ENCODE assay signal across 10 cellular contexts in genomic region chr19:15283141-15283885, GRCh38. TPM values are rescaled to one million over a fixed set of nuclear protein-coding genes. Genes with fewer than 3 reads are reported as not detected.
A peak's percentile ranks its signal among the peaks of the same experiment; 100 is the strongest.
DNase-seq lines count a peak whose midpoint lies in the region; ATAC-seq, FAIRE-seq and TF ChIP-seq lines count a peak whose summit lies in the region.
"Had no signal": no experiment of that assay in that cellular context is flagged by ENCODE, and none has a peak within 500 bp of the region (broad histone marks: within the 10 kb centered on the region; RNA-seq: fewer than 3 reads in every experiment).

No MANE protein-coding gene starts in this region.

- 41 to 57% methylated on average over 10 of the region's 10 CpGs for WGBS in lung, 2 donors

- H3K36me3 ChIP-seq in cardiac muscle cell: no peaks in the 10 kb centered on the region
- no peaks in the 10 kb centered on the region for H3K36me3 ChIP-seq in lung (ENCODE audit: control insufficient read depth in 2 of 2, insufficient read depth in 2 of 2, low read length in 2 of 2)
- no peaks in the 10 kb centered on the region for H3K36me3 ChIP-seq in uterus
- H3K36me3 ChIP-seq in kidney (ENCODE audit: control insufficient read depth in 1 of 2, insufficient read depth in 2 of 2, low read length in 2 of 2): no peaks in the 10 kb centered on the region
- H3K36me3 ChIP-seq: right lobe of liver had no signal

- H3K4me1 ChIP-seq in cardiac muscle cell (ENCODE audit: low read depth) (peaks cover 67% of the 10 kb centered on the region), lung (ENCODE audit: control insufficient read depth in 2 of 2, insufficient read depth in 2 of 2, low read length in 2 of 2) (peaks cover 54 to 74% of the 10 kb centered on the region in 2 donors), uterus (peaks cover 29 to 30% of the 10 kb centered on the region in 2 donors), kidney (ENCODE audit: control insufficient read depth in 1 of 2, insufficient read depth in 1 of 2, low read depth in 1 of 2, low read length in 2 of 2) (peaks cover 64 to 68% of the 10 kb centered on the region in 2 donors)

- no peak for TF ChIP-seq CTCF in cardiac muscle cell (IDR thresholded peaks at IDR 0.05; ENCODE audit: low read depth, low read length)
- no peak for TF ChIP-seq CTCF in lung (IDR thresholded peaks at IDR 0.05; ENCODE audit: control extremely low read depth, extremely low read depth)
- TF ChIP-seq CTCF in uterus (IDR thresholded peaks at IDR 0.05): no peak
- TF ChIP-seq CTCF in kidney (IDR thresholded peaks at IDR 0.05; ENCODE audit: borderline replicate concordance, extremely low read depth, insufficient read depth): no peak

- intact Hi-C loops in cardiac septum (cut with DNase I): loop anchor here (5.0 kb wide), 1 partner anchor 49 kb away; the partner anchor contains the start of gene BRD4
- intact Hi-C loops in uterus (cut with DNase I; ENCODE audit: low total_unique reads): no loop called here
- intact Hi-C loops in kidney (cut with DNase I): no loop called here

- H3K9me3 ChIP-seq in cardiac muscle cell (ENCODE audit: low read depth) (no peaks in the 10 kb centered on the region), lung (ENCODE audit: control insufficient read depth in 2 of 2, insufficient read depth in 1 of 2, low read length in 1 of 2) (no peaks in the 10 kb centered on the region), uterus (no peaks in the 10 kb centered on the region), kidney (ENCODE audit: control insufficient read depth in 1 of 2, low read length in 2 of 2) (no peaks in the 10 kb centered on the region)
- H3K9me3 ChIP-seq: right lobe of liver had no signal

- FAIRE-seq in kidney (lab: Jason Lieb, UNC): no peak
- FAIRE-seq: G401.6 had no signal

- H3K27me3 ChIP-seq in cardiac muscle cell: no peaks in the 10 kb centered on the region
- H3K27me3 ChIP-seq in lung (ENCODE audit: control insufficient read depth, insufficient read depth): no peaks in the 10 kb centered on the region
- H3K27me3 ChIP-seq in uterus: no peaks in the 10 kb centered on the region
- H3K27me3 ChIP-seq: right lobe of liver had no signal

- H3K4me3 ChIP-seq in cardiac muscle cell (no peak overlapping the region), lung (no peak overlapping the region), uterus (no peak overlapping the region), kidney (ENCODE audit: low read length in 2 of 2) (no peak overlapping the region)
- H3K4me3 ChIP-seq: right lobe of liver had no signal

- H3K27ac ChIP-seq in cardiac muscle cell (peak overlapping the region; percentile 85), angular gyrus (ENCODE audit: low read depth, low read length) (peak overlapping the region; percentile 3), lung (ENCODE audit: low read depth in 1 of 2, low read length in 1 of 2) (peak overlapping the region; percentile 47 to 61), uterus (peak overlapping the region; percentile 18 to 31), kidney (ENCODE audit: low read depth in 2 of 2, low read length in 2 of 2) (no peak overlapping the region)

- TF ChIP-seq POLR2A in uterus (IDR thresholded peaks at IDR 0.05): no peak

- peak; percentile 42 for ATAC-seq in lung (ENCODE audit: insufficient read depth, low FRiP score)

- no peak overlapping the region for H3K9ac ChIP-seq in kidney (ENCODE audit: low read length in 2 of 2)

- DNase-seq in cardiac muscle cell (ENCODE audit: low read depth in 1 of 2, low spot score in 1 of 2) (peak; percentile 19 to 75), cardiac septum (ENCODE audit: low spot score) (no peak), lung (ENCODE audit: low spot score) (no peak), uterus (no peak), cerebellar nuclear complex (lab: John Stamatoyannopoulos, UW) (no peak), MV-4-11 (lab: John Stamatoyannopoulos, UW) (no peak), kidney (no peak)

RNA-seq across cellular contexts. Expression of gene BRD4, which starts 49.0 kb away (rescaled TPM):
- total RNA-seq in cardiac muscle cell (25.9 and 42.5 TPM in 2 replicates), cardiac septum (72.3 TPM), lung (10 to 100 TPM; 44.7 to 89.0 TPM), uterus (100 to 1,000 TPM in 1 of 4 donors, 10 to 100 TPM in 2, 1 to 10 TPM in 1; 5.6 to 156 (median 16.6) TPM), kidney (107 TPM)
- polyA plus RNA-seq in cardiac muscle cell (86.1 and 109 TPM in 2 replicates), lung (10 to 100 TPM; 23.2 to 30.8 TPM), kidney (ENCODE audit: insufficient read depth, low read depth, low replicate concordance) (14.3 TPM)

RNA-seq across cellular contexts. Expression of gene EPHX3, which starts 51.1 kb away (rescaled TPM):
- total RNA-seq in cardiac muscle cell: 0.70 and 1.9 TPM in 2 replicates
- 4.0 and 4.6 TPM in 2 replicates for polyA plus RNA-seq in cardiac muscle cell
- total RNA-seq in cardiac septum: 0.27 TPM
- 1 to 10 TPM; 1.7 to 2.7 TPM for total RNA-seq in lung
- 1 to 10 TPM; 1.1 to 3.0 TPM for polyA plus RNA-seq in lung
- under 1 TPM in 2 of 4 donors, not detected in 2; 0.35 to 0.64 TPM for total RNA-seq in uterus
- total RNA-seq in kidney: 2.0 TPM
- polyA plus RNA-seq in kidney (ENCODE audit: insufficient read depth, low read depth, low replicate concordance): 3.5 TPM

Comparison
In these comparisons a context has a peak if more than half of its experiments do, and no peak if none do; other contexts are left out.
1. DNase-seq: peak in cardiac muscle cell (2 of 2); none in cardiac septum (single experiment), lung (single experiment), uterus (0 of 2), cerebellar nuclear complex (0 of 2), MV-4-11 (single experiment) and kidney (single experiment).
2. H3K27ac ChIP-seq: peak in cardiac muscle cell (single experiment), angular gyrus (single experiment), lung (2 of 2) and uterus (2 of 2); none in kidney (0 of 2).